In the genomic region with DNA sequence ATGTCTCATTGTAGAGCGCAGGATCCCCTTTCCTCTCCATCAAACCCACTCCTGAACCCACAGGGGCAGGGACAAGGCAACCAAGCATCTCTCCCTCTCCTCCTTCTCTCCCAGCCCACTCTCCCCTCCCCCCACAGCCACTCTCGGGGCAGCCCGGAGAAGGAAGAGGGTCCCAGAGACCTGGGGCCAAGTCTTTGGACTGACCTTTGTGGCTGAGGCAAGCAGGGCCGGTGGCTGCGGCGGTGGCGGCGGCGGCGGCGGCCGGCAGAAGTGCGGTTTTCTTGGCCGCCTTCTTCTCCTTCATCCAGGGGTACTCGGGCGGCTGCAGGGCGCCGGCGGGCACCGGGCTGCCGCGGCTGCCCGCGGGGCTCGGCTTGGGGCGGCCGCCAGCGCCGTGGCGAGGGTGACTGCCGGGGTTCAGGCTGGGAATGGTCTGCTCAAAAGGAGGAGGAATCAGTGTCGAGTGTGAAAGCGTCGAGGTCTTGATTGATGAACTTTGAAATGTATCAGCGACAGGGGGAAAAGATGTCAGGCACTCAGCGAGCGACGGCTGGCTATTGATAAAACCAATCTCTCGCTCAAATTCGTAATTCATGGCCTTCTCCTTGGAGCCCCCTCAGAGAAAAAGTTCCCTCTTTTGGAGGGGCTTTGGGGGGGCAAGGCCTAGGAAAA, we compare ENCODE assay signal across 10 cellular contexts. TPM values are rescaled to one million over a fixed set of nuclear protein-coding genes. Genes with fewer than 3 reads are reported as not detected.
DNase-seq lines count a peak whose midpoint lies in the region; ATAC-seq and TF ChIP-seq lines count a peak whose summit lies in the region.
"Had no signal": no experiment of that assay in that cellular context is flagged by ENCODE, and none has a peak within 500 bp of the region (broad histone marks: within the 10 kb centered on the region; RNA-seq: fewer than 3 reads in every experiment).

No MANE protein-coding gene starts in this region.

- no peak overlapping the region for H3K9ac ChIP-seq in parathyroid adenoma

- no peak overlapping the region for H3K4me3 ChIP-seq in GM23338
- H3K4me3 ChIP-seq in parathyroid adenoma (ENCODE audit: low read depth, low read length), result peak overlapping the region; percentile 97

- peaks cover 59% of the 10 kb centered on the region for H3F3A ChIP-seq in GM23338 (replicated peaks; ENCODE audit: low read depth)

- H3K36me3 ChIP-seq in GM23338 (ENCODE audit: insufficient read depth) (no peaks in the 10 kb centered on the region), parathyroid adenoma (ENCODE audit: control insufficient read depth, insufficient read depth, low read length) (no peaks in the 10 kb centered on the region)

- H4K20me1 ChIP-seq in GM23338 (replicated peaks; ENCODE audit: insufficient read depth), result peaks cover 74% of the 10 kb centered on the region

- H3K27ac ChIP-seq in GM23338 (ENCODE audit: low read depth) (no peak overlapping the region), parathyroid adenoma (peak overlapping the region; percentile 53)

- peaks cover 45% of the 10 kb centered on the region for H3K4me1 Mint-ChIP-seq in GM23338
- peaks cover 20% of the 10 kb centered on the region for H3K4me1 Mint-ChIP-seq in activated naive CD8-positive, alpha-beta T cell treated with anti-CD3 and anti-CD28 coated beads for 36 hours

- H3K4me1 ChIP-seq in GM23338 (ENCODE audit: insufficient read depth), result peaks cover 51% of the 10 kb centered on the region
- H3K4me1 ChIP-seq in parathyroid adenoma, result no peaks in the 10 kb centered on the region

- H3K27me3 Mint-ChIP-seq in GM23338 (ENCODE audit: insufficient read depth, low read depth, poor library complexity), result peaks cover 100% of the 10 kb centered on the region
- peaks cover 92% of the 10 kb centered on the region for H3K27me3 Mint-ChIP-seq in activated naive CD8-positive, alpha-beta T cell treated with anti-CD3 and anti-CD28 coated beads for 36 hours

- peaks cover 4% of the 10 kb centered on the region; the same call in 1 of the 3 replicates for H3K9me3 Mint-ChIP-seq in GM23338
- H3K9me3 Mint-ChIP-seq in activated naive CD8-positive, alpha-beta T cell treated with anti-CD3 and anti-CD28 coated beads for 36 hours, result no peaks in the 10 kb centered on the region

- no peaks in the 10 kb centered on the region for H3K9me3 ChIP-seq in parathyroid adenoma (ENCODE audit: control insufficient read depth, low read length)

- H3K4me2 ChIP-seq in GM23338, result peak overlapping the region; percentile 76; the same call in 1 of the 2 replicates
- peak overlapping the region; percentile 86 for H3K4me2 ChIP-seq in parathyroid adenoma (ENCODE audit: low read length)

- H3K27me3 ChIP-seq in GM23338 (ENCODE audit: insufficient read depth) (peaks cover 100% of the 10 kb centered on the region), parathyroid adenoma (ENCODE audit: control insufficient read depth, insufficient read depth, low read length) (no peaks in the 10 kb centered on the region)

- H3K36me3 Mint-ChIP-seq in GM23338 (ENCODE audit: low read depth), result no peaks in the 10 kb centered on the region
- peaks cover 2% of the 10 kb centered on the region for H3K36me3 Mint-ChIP-seq in activated naive CD8-positive, alpha-beta T cell treated with anti-CD3 and anti-CD28 coated beads for 36 hours

- H2AFZ ChIP-seq in GM23338 (no peak overlapping the region; the same call in 1 of the 2 replicates), parathyroid adenoma (no peak overlapping the region)

- no peak overlapping the region for H3K27ac Mint-ChIP-seq in GM23338
- no peak overlapping the region for H3K27ac Mint-ChIP-seq in activated naive CD8-positive, alpha-beta T cell treated with anti-CD3 and anti-CD28 coated beads for 36 hours

- peak; percentile 35 for DNase-seq in GM23338 (ENCODE audit: low spot score)
- no peak for DNase-seq in activated naive CD8-positive, alpha-beta T cell treated with anti-CD3 and anti-CD28 coated beads for 36 hours
- peak; percentile 25 for DNase-seq in germinal center (ENCODE audit: low spot score)
- no peak for DNase-seq in NCI-H1694 treated with DMSO at 0.1 percent for 48 hours (lab: John Stamatoyannopoulos, UW)
- no peak for DNase-seq in amniotic stem cell (lab: John Stamatoyannopoulos, UW)
- DNase-seq in glomerular visceral epithelial cell (ENCODE audit: extremely low spot score), result no peak
- DNase-seq: NCI-H2107 had no signal

- ATAC-seq in GM23338 (no peak), HG03095 (IDR thresholded peaks at IDR 0.05; ENCODE audit: unreplicated experiment) (no peak)

- TF ChIP-seq CTCF in GM23338 (conservative IDR thresholded peaks at IDR 0.05; ENCODE audit: low read depth in 2 of 2) (no peak), parathyroid adenoma (IDR thresholded peaks at IDR 0.05) (no peak)

- H3K9me2 ChIP-seq in GM23338 (ENCODE audit: insufficient read depth), result no peaks in the 10 kb centered on the region

- H3K79me2 ChIP-seq in GM23338 (replicated peaks; ENCODE audit: insufficient read depth), result no peaks in the 10 kb centered on the region
- H3K79me2 ChIP-seq in parathyroid adenoma, result no peaks in the 10 kb centered on the region

- H3K4me3 Mint-ChIP-seq in GM23338, result peak overlapping the region; percentile 23; the same call in 2 of the 3 replicates
- H3K4me3 Mint-ChIP-seq in activated naive CD8-positive, alpha-beta T cell treated with anti-CD3 and anti-CD28 coated beads for 36 hours, result peak overlapping the region; percentile 50

TF ChIP-seq in GM23338, 12 proteins besides CTCF, POLR2A, EP300 and RAD21 (continues in another document):
- TF ChIP-seq EZH2phosphoT487 (IDR thresholded peaks at IDR 0.05; ENCODE audit: unreplicated experiment), result peak; percentile 82

RNA-seq across cellular contexts. Expression of a gene that starts 0.4 kb away (rescaled TPM):
- total RNA-seq in GM23338 (2014; rRNA removed; shearing (Covaris generic)), result not detected in 2 replicates
- not detected in 2 replicates for polyA plus RNA-seq in GM23338 (2016; fragmentation: Nextera tagmentation; extraction: Ambion mirVana)
- not detected for total RNA-seq in activated naive CD8-positive, alpha-beta T cell treated with anti-CD3 and anti-CD28 coated beads for 36 hours

RNA-seq across cellular contexts. Expression of a gene that starts 6.2 kb away (rescaled TPM):
- total RNA-seq in GM23338 (2014; rRNA removed; shearing (Covaris generic)), result not detected in 2 replicates
- polyA plus RNA-seq in GM23338 (2016; fragmentation: Nextera tagmentation; extraction: Ambion mirVana), result not detected in 2 replicates
- under 1 TPM; 0.24 to 0.35 TPM for total RNA-seq in activated naive CD8-positive, alpha-beta T cell treated with anti-CD3 and anti-CD28 coated beads for 36 hours

RNA-seq across cellular contexts. Expression of a gene that starts 28.5 kb away (rescaled TPM):
- not detected in 2 replicates for total RNA-seq in GM23338 (2014; rRNA removed; shearing (Covaris generic))
- polyA plus RNA-seq in GM23338 (2016; fragmentation: Nextera tagmentation; extraction: Ambion mirVana), result not detected in 2 replicates
- not detected for total RNA-seq in activated naive CD8-positive, alpha-beta T cell treated with anti-CD3 and anti-CD28 coated beads for 36 hours
- total RNA-seq: mononuclear cell had no signal

RNA-seq across cellular contexts. Expression of a gene that starts 41.4 kb away (rescaled TPM):
- total RNA-seq in GM23338 (2014; rRNA removed; shearing (Covaris generic)), result not detected in 2 replicates
- polyA plus RNA-seq in GM23338 (2016; fragmentation: Nextera tagmentation; extraction: Ambion mirVana), result not detected in 2 replicates
- total RNA-seq in activated naive CD8-positive, alpha-beta T cell treated with anti-CD3 and anti-CD28 coated beads for 36 hours, result not detected

RNA-seq across cellular contexts. Expression of a gene that starts 45.5 kb away (rescaled TPM):
- total RNA-seq in GM23338 (2014; rRNA removed; shearing (Covaris generic)), result not detected in 2 replicates
- not detected in 2 replicates for polyA plus RNA-seq in GM23338 (2016; fragmentation: Nextera tagmentation; extraction: Ambion mirVana)
- total RNA-seq in activated naive CD8-positive, alpha-beta T cell treated with anti-CD3 and anti-CD28 coated beads for 36 hours, result not detected
- total RNA-seq: mononuclear cell had no signal

Comparison
In these comparisons a context has a peak if more than half of its experiments do, and no peak if none do; other contexts are left out.
1. DNase-seq: peak in GM23338 (single experiment) and germinal center (single experiment); none in activated naive CD8-positive, alpha-beta T cell treated with anti-CD3 and anti-CD28 coated beads for 36 hours (single experiment), NCI-H1694 treated with DMSO at 0.1 percent for 48 hours (single experiment), amniotic stem cell (single experiment) and glomerular visceral epithelial cell (single experiment).